Comparison of ENCODE assay signal across 18 cellular contexts in genomic region chr3:123120546-123120945, GRCh38.
"Had no signal": no experiment of that assay in that cellular context is flagged by ENCODE, and none has a peak within 500 bp of the region (broad histone marks: within the 10 kb centered on the region; RNA-seq: fewer than 3 reads in every experiment).

No MANE protein-coding gene starts in this region.

- H3K36me3 ChIP-seq: uterus had no signal

- H3K9me3 ChIP-seq: gastrocnemius medialis, heart right ventricle, tibial artery, uterus had no signal

- H3K27me3 ChIP-seq: gastrocnemius medialis, heart right ventricle, tibial artery, uterus had no signal

- H3K4me1 ChIP-seq: gastrocnemius medialis, uterus had no signal

- DNase-seq: activated CD4-positive, alpha-beta T cell treated with anti-CD3 and anti-CD28 coated beads, Interleukin-2, amount 10 ng/mL, durations not matched to agents 24 days and 14 days; activated CD4-positive, CD25-positive, alpha-beta regulatory T cell; activated CD8-positive, alpha-beta memory T cell treated with anti-CD3 and anti-CD28 coated beads, Interleukin-2, amount 50 U/mL, for 4 hours; activated CD8-positive, alpha-beta T cell treated with anti-CD3 and anti-CD28 coated beads, Interleukin-2, amount 10 ng/mL, durations not matched to agents 7 days and 5 days; activated effector memory CD4-positive, alpha-beta T cell treated with Interleukin-2 at 50 U/mL for 16 hours; activated naive CD4-positive, alpha-beta T cell treated with anti-CD3 and anti-CD28 coated beads, Interleukin-2, amount 10 ng/mL, durations not matched to agents 7 days and 5 days; activated naive CD8-positive, alpha-beta T cell treated with anti-CD3 and anti-CD28 coated beads, Interleukin-2, amount 50 U/mL, for 24 hours; activated T-cell treated with anti-CD3 and anti-CD28 coated beads, Interleukin-2, amount 50 U/mL, for 48 hours; erythroblast; gastrocnemius medialis; heart right ventricle; kidney glomerular epithelial cell; left ventricle myocardium superior; nephron progenitor cell; stimulated activated naive CD8-positive, alpha-beta T cell treated with anti-CD3 and anti-CD28 coated beads, Interleukin-15, Interleukin-2, amounts not matched to agents 100 U/mL and 50 U/mL, for 24 hours; uterus had no signal

- H3K27ac ChIP-seq: coronary artery, gastrocnemius medialis, tibial artery, uterus had no signal

- ATAC-seq: activated CD8-positive, alpha-beta T cell treated with anti-CD3 and anti-CD28 coated beads, Interleukin-2, amount 10 ng/mL, durations not matched to agents 7 days and 5 days; activated naive CD8-positive, alpha-beta T cell treated with anti-CD3 and anti-CD28 coated beads, Interleukin-2, amount 50 U/mL, for 24 hours; gastrocnemius medialis; stimulated activated naive CD8-positive, alpha-beta T cell treated with anti-CD3 and anti-CD28 coated beads, Interleukin-15, Interleukin-2, amounts not matched to agents 100 U/mL and 50 U/mL, for 24 hours had no signal

- H3K4me3 ChIP-seq: coronary artery, gastrocnemius medialis, heart right ventricle, tibial artery, uterus had no signal
